In the genomic region with DNA sequence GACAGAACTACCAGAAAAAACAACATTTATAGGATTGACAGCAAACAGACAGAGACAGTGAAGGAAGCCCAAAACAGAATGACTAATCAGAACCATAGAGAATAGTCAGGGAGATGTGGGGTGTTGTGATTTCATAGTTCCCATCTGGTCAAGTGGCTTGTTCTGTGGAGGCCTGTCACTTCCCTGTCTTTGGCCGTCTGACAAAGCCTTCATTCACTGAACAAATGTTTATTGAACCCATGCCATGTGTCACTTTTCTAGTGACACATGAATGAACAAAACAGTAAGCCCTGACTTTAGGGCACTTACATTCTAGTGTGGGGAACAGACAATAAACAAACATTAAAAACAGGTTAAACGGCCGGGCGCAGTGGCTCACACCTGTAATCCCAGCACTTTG, we compare ENCODE assay signal across 12 cellular contexts. TPM values are rescaled to one million over a fixed set of nuclear protein-coding genes. Genes with fewer than 3 reads are reported as not detected.
A peak's percentile ranks its signal among the peaks of the same experiment; 100 is the strongest.
DNase-seq lines count a peak whose midpoint lies in the region; ATAC-seq and TF ChIP-seq lines count a peak whose summit lies in the region.
"Had no signal": no experiment of that assay in that cellular context is flagged by ENCODE, and none has a peak within 500 bp of the region (broad histone marks: within the 10 kb centered on the region; RNA-seq: fewer than 3 reads in every experiment).

No MANE protein-coding gene starts in this region.

- no peaks in the 10 kb centered on the region for H4K20me1 ChIP-seq in mammary epithelial cell (ENCODE audit: insufficient read depth, low read length)

- no peaks in the 10 kb centered on the region for H3K27me3 ChIP-seq in CD8-positive, alpha-beta T cell (ENCODE audit: insufficient read depth, low read length)
- H3K27me3 ChIP-seq in mammary epithelial cell (ENCODE audit: insufficient read depth, low read length): no peaks in the 10 kb centered on the region
- H3K27me3 ChIP-seq: left lung had no signal

- H3K36me3 Mint-ChIP-seq in CD8-positive, alpha-beta T cell: peaks cover 15% of the 10 kb centered on the region
- H3K36me3 Mint-ChIP-seq in naive thymus-derived CD8-positive, alpha-beta T cell: peaks cover 0 to 4% (median 0%) of the 10 kb centered on the region in 3 donors

- TF ChIP-seq CTCF in CD8-positive, alpha-beta T cell (IDR thresholded peaks at IDR 0.05): no peak
- no peak for TF ChIP-seq CTCF in mammary epithelial cell (conservative IDR thresholded peaks at IDR 0.05 in 1 of 2, IDR thresholded peaks at IDR 0.05 in 1 of 2; ENCODE audit: extremely low read depth in 1 of 2, insufficient read depth in 1 of 2, low read depth in 1 of 2, low read length in 2 of 2)
- TF ChIP-seq CTCF in RWPE1 (conservative IDR thresholded peaks at IDR 0.05; ENCODE audit: low read depth): no peak

- H3K4me3 Mint-ChIP-seq in CD8-positive, alpha-beta T cell: no peak overlapping the region
- H3K4me3 Mint-ChIP-seq in naive thymus-derived CD8-positive, alpha-beta T cell: peak overlapping the region in 2 of 10 donors; percentile 16 to 26

- H3K27ac ChIP-seq in CD8-positive, alpha-beta T cell (ENCODE audit: low read depth, low read length): no peak overlapping the region
- H3K27ac ChIP-seq in mammary epithelial cell (ENCODE audit: insufficient read depth, low read depth, low read length) (no peak overlapping the region), RWPE1 (no peak overlapping the region)
- H3K27ac ChIP-seq: PC-9 had no signal

- BruUV-seq in mammary epithelial cell (replicated peaks; lab: Mats Ljungman, UMichigan): no TSS peak

- dilution Hi-C loops in mammary epithelial cell (cut with HindIII; ENCODE audit: low sequenced_read_pairs): loop anchor here (5.0 to 10.0 kb wide), 6 partner anchors 53 to 555 kb away; no protein-coding TSS in a partner anchor

- no peaks in the 10 kb centered on the region for H3K36me3 ChIP-seq in CD8-positive, alpha-beta T cell (ENCODE audit: insufficient read depth, low read length)
- H3K36me3 ChIP-seq in mammary epithelial cell (ENCODE audit: insufficient read depth, low read length): no peaks in the 10 kb centered on the region
- H3K36me3 ChIP-seq: left lung had no signal

- CTCF ChIA-PET in CD8-positive, alpha-beta T cell (lab: Charles Lee): interaction anchor here (0.8 to 8.1 kb wide), 4 partner anchors 9 to 440 kb away, joined by 3 to 79 read pairs (median 6); a partner anchor contains a TSS
- CTCF ChIA-PET in mammary epithelial cell (lab: Charles Lee; ENCODE audit: low non-redundant PET) (interaction anchor here (0.6 kb wide), 1 partner anchor 53 kb away, joined by 3 read pairs; no protein-coding TSS in a partner anchor), RWPE1 (lab: Yijun Ruan, JAX) (interaction anchor here (0.6 kb wide), 1 partner anchor 81 kb away, joined by 4 read pairs; no protein-coding TSS in a partner anchor)

- in situ Hi-C loops in mammary epithelial cell (cut with MboI; ENCODE audit: low sequenced_read_pairs in 2 of 2): loop anchor here in 1 of 2 donors (25.0 kb wide), 2 partner anchors 228 to 453 kb away; a partner anchor contains a TSS

- DNase-seq in CD8-positive, alpha-beta T cell: no peak
- DNase-seq in DMS79 (lab: John Stamatoyannopoulos, UW): peak; percentile 28
- DNase-seq in mammary epithelial cell: peak; percentile 15
- no peak for DNase-seq in naive thymus-derived CD8-positive, alpha-beta T cell
- no peak for DNase-seq in RWPE1 (ENCODE audit: low spot score)
- DNase-seq: activated CD4-positive, alpha-beta T cell treated with anti-CD3 and anti-CD28 coated beads, Interleukin-2, amount 50 U/mL, for 1 hour; activated gamma-delta T cell treated with Interleukin-2 at 50 U/mL for 16 hours; COR-L47; PC-9 had no signal

- H3K4me1 ChIP-seq in CD8-positive, alpha-beta T cell (ENCODE audit: insufficient read depth, low read length): peaks cover 20% of the 10 kb centered on the region
- peaks cover 11% of the 10 kb centered on the region for H3K4me1 ChIP-seq in mammary epithelial cell (ENCODE audit: insufficient read depth, low read length)

- no peak for ATAC-seq in CD8-positive, alpha-beta T cell
- no peak for ATAC-seq in naive thymus-derived CD8-positive, alpha-beta T cell
- no peak for ATAC-seq in activated CD4-positive, CD25-positive, alpha-beta regulatory T cell treated with anti-CD3 and anti-CD28 coated beads, Interleukin-2, amount 50 U/mL, for 24 hours
- ATAC-seq in GM18873 (IDR thresholded peaks at IDR 0.05; ENCODE audit: low FRiP score, unreplicated experiment): no peak
- ATAC-seq: left lung had no signal

- intact Hi-C loops in CD8-positive, alpha-beta T cell (cut with DNase I, micrococcal nuclease): loop anchor here (5.0 to 10.0 kb wide), 5 partner anchors 53 to 1275 kb away; a partner anchor contains a TSS
- intact Hi-C loops in mammary epithelial cell (cut with micrococcal nuclease): no loop called here

- no peak overlapping the region for H2AFZ ChIP-seq in mammary epithelial cell (ENCODE audit: low read depth, low read length)
- H2AFZ ChIP-seq: PC-9 had no signal

- H3K27me3 Mint-ChIP-seq in CD8-positive, alpha-beta T cell (ENCODE audit: low read depth): no peaks in the 10 kb centered on the region
- no peaks in the 10 kb centered on the region for H3K27me3 Mint-ChIP-seq in naive thymus-derived CD8-positive, alpha-beta T cell

- no peak overlapping the region for H3K4me3 ChIP-seq in CD8-positive, alpha-beta T cell (ENCODE audit: low read depth, low read length)
- no peak overlapping the region for H3K4me3 ChIP-seq in mammary epithelial cell (replicated peaks in 1 of 3; ENCODE audit: insufficient read depth in 1 of 3, low read depth in 2 of 3, low read length in 3 of 3)
- H3K4me3 ChIP-seq: left lung, PC-9 had no signal

- H3K9me3 Mint-ChIP-seq in CD8-positive, alpha-beta T cell: no peaks in the 10 kb centered on the region
- H3K9me3 Mint-ChIP-seq in naive thymus-derived CD8-positive, alpha-beta T cell: no peaks in the 10 kb centered on the region

- no peak overlapping the region for H3K9ac ChIP-seq in mammary epithelial cell (ENCODE audit: insufficient read depth, low read length)

- peak overlapping the region; percentile 43 for H3K27ac Mint-ChIP-seq in CD8-positive, alpha-beta T cell
- peak overlapping the region in 9 of 10 donors; percentile 4 to 97 (median 57) for H3K27ac Mint-ChIP-seq in naive thymus-derived CD8-positive, alpha-beta T cell

- H3K79me2 ChIP-seq in mammary epithelial cell (ENCODE audit: insufficient read depth, low read length): peaks cover 25% of the 10 kb centered on the region

- POLR2A ChIA-PET in CD8-positive, alpha-beta T cell (lab: Charles Lee): no interaction called here
- POLR2A ChIA-PET in naive thymus-derived CD8-positive, alpha-beta T cell (lab: Charles Lee): interaction anchor here (0.7 kb wide), 1 partner anchor 127 kb away, joined by 3 read pairs; no protein-coding TSS in a partner anchor
- POLR2A ChIA-PET in RWPE1 (lab: Yijun Ruan, JAX; ENCODE audit: low non-redundant PET): no interaction called here

- H3K4me2 ChIP-seq in mammary epithelial cell (ENCODE audit: insufficient read depth, low read depth, low read length): no peak overlapping the region
- H3K4me2 ChIP-seq: PC-9 had no signal

- 48% methylated on average over 4 of the region's 4 CpGs for WGBS in mammary epithelial cell (ENCODE audit: low coverage, missing lambda C conversion rate)

- H3K4me1 Mint-ChIP-seq in CD8-positive, alpha-beta T cell (ENCODE audit: low read depth): peaks cover 19% of the 10 kb centered on the region
- H3K4me1 Mint-ChIP-seq in naive thymus-derived CD8-positive, alpha-beta T cell: peaks cover 13 to 29% (median 27%) of the 10 kb centered on the region in 4 donors

- H3K9me3 ChIP-seq in CD8-positive, alpha-beta T cell (ENCODE audit: low read length): no peaks in the 10 kb centered on the region
- H3K9me3 ChIP-seq in mammary epithelial cell (replicated peaks; ENCODE audit: insufficient read depth, low read length): no peaks in the 10 kb centered on the region
- H3K9me3 ChIP-seq: left lung had no signal

RNA-seq across cellular contexts. Expression of a gene that starts 3.2 kb away (rescaled TPM):
- total RNA-seq in CD8-positive, alpha-beta T cell: 100 to 1,000 TPM; 460 to 474 TPM
- total RNA-seq in mammary epithelial cell: 100 to 1,000 TPM in 1 of 2 donors, 10 to 100 TPM in 1; 56.0 to 146 TPM
- polyA plus RNA-seq in mammary epithelial cell: 67.2 TPM
- polyA minus RNA-seq in mammary epithelial cell: 97.4 TPM
- total RNA-seq in naive thymus-derived CD8-positive, alpha-beta T cell: 100 to 1,000 TPM; 258 to 275 TPM
- polyA plus RNA-seq in naive thymus-derived CD8-positive, alpha-beta T cell: 100 to 1,000 TPM; 122 to 245 (median 197) TPM

Comparison
In these comparisons a context has a peak if more than half of its experiments do, and no peak if none do; other contexts are left out.
1. DNase-seq: peak in DMS79 (single experiment) and mammary epithelial cell (single experiment); none in CD8-positive, alpha-beta T cell (0 of 7), naive thymus-derived CD8-positive, alpha-beta T cell (0 of 10) and RWPE1 (single experiment).